ENCODE assay signal across 8 cellular contexts in the genomic region with DNA sequence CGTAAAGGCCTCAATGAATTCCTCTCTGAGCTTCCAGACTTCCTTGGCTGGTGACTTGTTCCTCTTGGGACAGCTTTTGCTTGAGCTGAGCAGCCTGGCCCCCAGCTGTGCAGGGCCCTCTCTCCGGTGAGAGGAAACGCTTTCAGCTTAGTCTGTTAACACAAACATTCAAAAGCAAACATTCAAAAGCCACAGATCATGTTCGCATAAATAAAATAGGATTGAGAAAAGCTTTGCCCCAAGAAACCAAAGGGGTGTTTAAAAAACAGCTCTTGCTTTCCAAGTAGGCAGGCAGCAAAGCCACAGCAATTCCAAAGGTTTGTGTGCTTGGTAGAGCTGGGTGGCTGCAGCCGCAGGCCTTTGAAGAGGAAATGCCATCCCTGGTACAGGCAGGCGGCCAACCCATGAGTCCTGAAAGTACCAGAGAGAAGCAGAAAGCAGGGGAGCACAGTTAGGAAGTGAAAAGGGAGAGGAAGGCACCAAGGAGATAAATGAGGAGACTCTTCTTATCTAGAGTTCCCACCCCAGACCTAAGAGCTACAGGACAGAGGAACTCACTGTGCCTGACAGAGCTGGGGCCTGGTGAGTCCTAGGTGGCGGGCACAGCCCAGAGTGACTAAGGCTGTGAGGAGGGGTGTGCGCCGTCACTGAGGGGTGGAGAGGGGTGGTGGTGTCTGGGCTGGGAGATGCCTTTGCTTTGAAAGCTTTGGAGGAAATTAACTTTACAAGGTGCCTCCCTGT. TPM values are rescaled to one million over a fixed set of nuclear protein-coding genes. Genes with fewer than 3 reads are reported as not detected.
DNase-seq lines count a peak whose midpoint lies in the region; ATAC-seq and TF ChIP-seq lines count a peak whose summit lies in the region.

No MANE protein-coding gene starts in this region.

- TF ChIP-seq CTCF in epithelial cell of esophagus (IDR thresholded peaks at IDR 0.05; ENCODE audit: insufficient read depth, low read depth, low read length, missing control alignments): no peak

- ATAC-seq in esophagus mucosa: no peak

- H3K9me3 ChIP-seq in NT2/D1 (ENCODE audit: insufficient read depth, low read length) (0 out of 2 replicates have a peak, but pooled peaks cover 6% of the 10 kb centered on the region), muscle layer of colon (ENCODE audit: low read length) (no peaks in the 10 kb centered on the region)

- H3K27me3 ChIP-seq in NT2/D1 (ENCODE audit: insufficient read depth, insufficient read length) (no peaks in the 10 kb centered on the region), muscle layer of colon (ENCODE audit: control insufficient read depth in 1 of 2, insufficient read depth in 2 of 2, low read length in 2 of 2) (no peaks in the 10 kb centered on the region)

- DNase-seq in Caki2 (ENCODE audit: low read depth) (peak; percentile 68), NT2/D1 (ENCODE audit: low read depth, low spot score) (no peak), epithelial cell of esophagus (ENCODE audit: low read depth) (peak; percentile 60), GM19238 (ENCODE audit: insufficient read length, low spot score) (no peak), GM19240 (ENCODE audit: insufficient read length, low spot score) (no peak), RPMI8226 (no peak)

- peak overlapping the region; percentile 25 for H3K9ac ChIP-seq in NT2/D1 (ENCODE audit: insufficient read length, low read depth)
- no peak overlapping the region for H3K9ac ChIP-seq in muscle layer of colon (ENCODE audit: low read length)

- H3K4me1 ChIP-seq in NT2/D1 (ENCODE audit: insufficient read depth, insufficient read length) (no peaks in the 10 kb centered on the region), muscle layer of colon (ENCODE audit: insufficient read depth, low read length) (peaks cover 12% of the 10 kb centered on the region)

- H3K36me3 ChIP-seq in NT2/D1 (ENCODE audit: insufficient read depth, insufficient read length, low read length) (peaks cover 3% of the 10 kb centered on the region), muscle layer of colon (ENCODE audit: insufficient read depth, low read length) (no peaks in the 10 kb centered on the region)

- in situ Hi-C loops in Caki2 (cut with HindIII; ENCODE audit: low pct_unique_long_range_greater_than_20kb, low sequenced_read_pairs): no loop called here

- peak overlapping the region; percentile 6 for H3K27ac ChIP-seq in muscle layer of colon (ENCODE audit: low read depth, low read length)

- no peak overlapping the region for H3K4me3 ChIP-seq in NT2/D1 (ENCODE audit: insufficient read length, low read depth)
- H3K4me3 ChIP-seq in epithelial cell of esophagus (ENCODE audit: low read length): no peak overlapping the region
- H3K4me3 ChIP-seq in muscle layer of colon (ENCODE audit: low read depth in 1 of 2, low read length in 2 of 2): no peak overlapping the region

RNA-seq across cellular contexts. Expression of gene CCN1, which starts 48.4 kb away (rescaled TPM):
- total RNA-seq in Caki2 (2014; rRNA removed; shearing (Covaris generic); ENCODE audit: low replicate concordance): 46.0 and 51.7 TPM in 2 replicates
- total RNA-seq in esophagus mucosa: 2.5 TPM

Comparison
In these comparisons a context has a peak if more than half of its experiments do, and no peak if none do; other contexts are left out.
1. DNase-seq: peak in Caki2 (single experiment) and epithelial cell of esophagus (single experiment); none in NT2/D1 (single experiment), GM19238 (single experiment), GM19240 (single experiment) and RPMI8226 (single experiment).
2. RNA of gene CCN1, which starts 48.4 kb away (total RNA-seq): 46.0 to 51.7 TPM in Caki2; 2.5 TPM in esophagus mucosa (single experiment); every median in the first group is over 10 times any median in the second.